Comparison of ENCODE assay signal across 1 cellular context in genomic region chr1:32939655-32940371, GRCh38.
A peak's percentile ranks its signal among the peaks of the same experiment; 100 is the strongest.
TF ChIP-seq lines count a peak whose summit lies in the region.

No MANE protein-coding gene starts in this region.

TF ChIP-seq in endothelial cell of umbilical vein, 7 proteins besides CTCF, POLR2A, EP300 and RAD21:
- TF ChIP-seq JUN (IDR thresholded peaks at IDR 0.05; ENCODE audit: borderline replicate concordance, insufficient read depth, insufficient read length, low read depth), result peak; percentile 76
- TF ChIP-seq FOS (IDR thresholded peaks at IDR 0.05; ENCODE audit: borderline replicate concordance, insufficient read depth, low read length), result peak; percentile 83
- no peak for TF ChIP-seq EZH2 (IDR thresholded peaks at IDR 0.05; ENCODE audit: borderline replicate concordance, low read depth, low read length, severe bottlenecking)
